In the genomic region with DNA sequence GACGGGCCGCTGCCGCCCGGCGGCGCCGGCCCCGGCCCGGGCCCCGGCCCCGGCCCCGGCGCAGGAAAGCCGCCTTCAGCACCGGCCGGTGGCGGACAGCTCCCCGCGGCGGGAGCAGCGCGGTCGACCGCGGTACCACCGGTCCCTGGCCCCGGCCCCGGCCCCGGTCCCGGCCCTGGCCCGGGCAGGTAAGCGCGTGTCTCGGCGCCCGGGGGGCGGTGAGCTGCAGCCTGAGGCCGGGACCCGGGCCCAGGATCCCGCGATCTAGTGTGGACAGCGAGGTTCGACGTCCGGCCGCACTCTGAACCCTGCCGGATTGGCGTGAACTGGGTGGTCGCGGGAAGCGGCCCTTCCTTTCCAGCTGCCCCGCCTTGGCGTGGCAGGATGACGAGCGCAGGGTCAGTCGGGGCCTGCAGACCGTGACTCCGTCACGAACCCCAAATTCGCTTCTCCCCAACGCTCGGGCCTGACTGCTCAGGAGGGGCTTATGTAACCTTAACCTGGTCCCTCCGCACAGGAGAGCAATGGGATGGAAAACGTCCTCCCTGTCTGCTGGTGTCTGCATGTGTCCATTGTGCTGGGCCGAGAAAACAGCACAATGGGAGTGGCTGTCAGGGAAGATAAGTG, we compare ENCODE assay signal across 8 cellular contexts. TPM values are rescaled to one million over a fixed set of nuclear protein-coding genes. Genes with fewer than 3 reads are reported as not detected.
DNase-seq lines count a peak whose midpoint lies in the region; ATAC-seq and TF ChIP-seq lines count a peak whose summit lies in the region.

No MANE protein-coding gene starts in this region.

- peak; percentile 62 for DNase-seq in CD1c-positive myeloid dendritic cell (ENCODE audit: extremely low spot score)
- peak; percentile 64 for DNase-seq in activated CD8-positive, alpha-beta memory T cell treated with anti-CD3 and anti-CD28 coated beads, Interleukin-2, amount 50 U/mL, for 4 hours
- DNase-seq in fibroblast of peridontal ligament (ENCODE audit: extremely low read depth) = peak; percentile 11
- DNase-seq in osteoblast (ENCODE audit: insufficient read length, low spot score, missing footprints) = peak; percentile 54
- DNase-seq in aorta = peak; percentile 59 to 89
- DNase-seq in NCI-H128 (lab: John Stamatoyannopoulos, UW; ENCODE audit: unreplicated experiment) = no peak

- no peak overlapping the region for H2AFZ ChIP-seq in osteoblast (ENCODE audit: low read length)

- TF ChIP-seq CTCF in osteoblast (IDR thresholded peaks at IDR 0.05; ENCODE audit: extremely low read depth, low read depth, low read length) = no peak

- no peaks in the 10 kb centered on the region for H3K79me2 ChIP-seq in osteoblast (ENCODE audit: insufficient read depth, low read length)

- 2% methylated on average over 65 of the region's 65 CpGs for WGBS in HUES64
- 1 to 2% methylated on average over 34 to 65 of the region's 65 CpGs for WGBS in aorta, 2 donors

- peak overlapping the region; percentile 68 for H3K4me2 ChIP-seq in osteoblast (ENCODE audit: insufficient read depth, low read length)

- H3K9me3 ChIP-seq in HUES64 (ENCODE audit: insufficient read depth, low read depth, low read length) (no peaks in the 10 kb centered on the region), osteoblast (ENCODE audit: low read depth, low read length) (no peaks in the 10 kb centered on the region), aorta (ENCODE audit: control insufficient read depth, low read length) (no peaks in the 10 kb centered on the region)

- peak overlapping the region; percentile 75 for H3K4me3 ChIP-seq in HUES64 (ENCODE audit: low read length)
- peak overlapping the region; percentile 58 for H3K4me3 ChIP-seq in osteoblast (ENCODE audit: insufficient read depth, low read length)
- H3K4me3 ChIP-seq in aorta (ENCODE audit: low read length in 2 of 2) = peak overlapping the region; percentile 9 to 60

- intact Hi-C loops in aorta (cut with DNase I) = loop anchor here (5.0 kb wide), 1 partner anchor 118 kb away; the partner anchor contains the start of gene APEH (in 2 of the 2)

- peak; percentile 49 for ATAC-seq in GM21367 (IDR thresholded peaks at IDR 0.05; ENCODE audit: unreplicated experiment)
- peak; percentile 82 for ATAC-seq in aorta (ENCODE audit: low FRiP score)

- H3K27ac ChIP-seq in HUES64 (ENCODE audit: low read depth, low read length) (no peak overlapping the region), osteoblast (ENCODE audit: low read depth, low read length) (no peak overlapping the region), aorta (ENCODE audit: low read depth in 1 of 2, low read length in 2 of 2) (no peak overlapping the region)

- H3K9ac ChIP-seq in HUES64 (ENCODE audit: low read depth, low read length) = no peak overlapping the region

- H3K4me1 ChIP-seq in HUES64 (ENCODE audit: insufficient read depth, low read length) (peaks cover 7% of the 10 kb centered on the region; the same call in 1 of the 2 replicates), osteoblast (ENCODE audit: insufficient read depth, low read length) (peaks cover 7% of the 10 kb centered on the region), aorta (ENCODE audit: control insufficient read depth in 1 of 2, insufficient read depth in 2 of 2, low read length in 2 of 2) (peaks cover 0 to 3% of the 10 kb centered on the region in 2 donors)

- no peaks in the 10 kb centered on the region for H4K20me1 ChIP-seq in osteoblast (ENCODE audit: insufficient read depth, low read length)

- H3K36me3 ChIP-seq in HUES64 (ENCODE audit: insufficient read depth, low read length) (no peaks in the 10 kb centered on the region), osteoblast (ENCODE audit: insufficient read depth, low read length) (no peaks in the 10 kb centered on the region), aorta (ENCODE audit: control insufficient read depth in 1 of 2, insufficient read depth in 2 of 2, low read length in 1 of 2) (no peaks in the 10 kb centered on the region)

- H3K27me3 ChIP-seq in HUES64 (ENCODE audit: insufficient read depth, low read length) = peaks cover 18% of the 10 kb centered on the region
- H3K27me3 ChIP-seq in osteoblast (ENCODE audit: insufficient read depth, low read length) = peaks cover 17% of the 10 kb centered on the region
- H3K27me3 ChIP-seq in aorta (ENCODE audit: control insufficient read depth in 1 of 2, insufficient read depth in 2 of 2, low read length in 1 of 2) = no peaks in the 10 kb centered on the region

RNA-seq across cellular contexts. Expression of gene BSN, which starts 0.5 kb away (rescaled TPM):
- 0.85 TPM for polyA plus RNA-seq in HUES64 (2013, experiment 1 of 2)
- polyA plus RNA-seq in HUES64 (2013, experiment 2 of 2) = 0.76 TPM
- total RNA-seq in osteoblast = under 0.01 and 0.29 TPM in 2 replicates
- under 1 TPM; 0.42 to 0.75 TPM for total RNA-seq in aorta
- polyA plus RNA-seq in aorta = under 1 TPM in 1 of 2 donors, not detected in 1; 0.08 TPM
